1 cellular context compared by ENCODE assay signal in genomic region chr6:116253505-116254296, GRCh38.
TF ChIP-seq lines count a peak whose summit lies in the region.

Gene TSPYL4, minus strand, starts transcription at chr6:116254075. Its CDS starts 67 bp downstream, at chr6:116254008.

TF ChIP-seq in HepG2, 621 proteins besides CTCF, POLR2A, EP300 and RAD21 (continued from another document and continues in another):
- TF ChIP-seq, protein P1, sequence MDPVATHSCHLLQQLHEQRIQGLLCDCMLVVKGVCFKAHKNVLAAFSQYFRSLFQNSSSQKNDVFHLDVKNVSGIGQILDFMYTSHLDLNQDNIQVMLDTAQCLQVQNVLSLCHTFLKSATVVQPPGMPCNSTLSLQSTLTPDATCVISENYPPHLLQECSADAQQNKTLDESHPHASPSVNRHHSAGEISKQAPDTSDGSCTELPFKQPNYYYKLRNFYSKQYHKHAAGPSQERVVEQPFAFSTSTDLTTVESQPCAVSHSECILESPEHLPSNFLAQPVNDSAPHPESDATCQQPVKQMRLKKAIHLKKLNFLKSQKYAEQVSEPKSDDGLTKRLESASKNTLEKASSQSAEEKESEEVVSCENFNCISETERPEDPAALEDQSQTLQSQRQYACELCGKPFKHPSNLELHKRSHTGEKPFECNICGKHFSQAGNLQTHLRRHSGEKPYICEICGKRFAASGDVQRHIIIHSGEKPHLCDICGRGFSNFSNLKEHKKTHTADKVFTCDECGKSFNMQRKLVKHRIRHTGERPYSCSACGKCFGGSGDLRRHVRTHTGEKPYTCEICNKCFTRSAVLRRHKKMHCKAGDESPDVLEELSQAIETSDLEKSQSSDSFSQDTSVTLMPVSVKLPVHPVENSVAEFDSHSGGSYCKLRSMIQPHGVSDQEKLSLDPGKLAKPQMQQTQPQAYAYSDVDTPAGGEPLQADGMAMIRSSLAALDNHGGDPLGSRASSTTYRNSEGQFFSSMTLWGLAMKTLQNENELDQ (CRISPR knock-in tag; IDR thresholded peaks at IDR 0.05; ENCODE audit: borderline replicate concordance), result no peak
- TF ChIP-seq, protein P2, sequence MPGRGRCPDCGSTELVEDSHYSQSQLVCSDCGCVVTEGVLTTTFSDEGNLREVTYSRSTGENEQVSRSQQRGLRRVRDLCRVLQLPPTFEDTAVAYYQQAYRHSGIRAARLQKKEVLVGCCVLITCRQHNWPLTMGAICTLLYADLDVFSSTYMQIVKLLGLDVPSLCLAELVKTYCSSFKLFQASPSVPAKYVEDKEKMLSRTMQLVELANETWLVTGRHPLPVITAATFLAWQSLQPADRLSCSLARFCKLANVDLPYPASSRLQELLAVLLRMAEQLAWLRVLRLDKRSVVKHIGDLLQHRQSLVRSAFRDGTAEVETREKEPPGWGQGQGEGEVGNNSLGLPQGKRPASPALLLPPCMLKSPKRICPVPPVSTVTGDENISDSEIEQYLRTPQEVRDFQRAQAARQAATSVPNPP (CRISPR knock-in tag; IDR thresholded peaks at IDR 0.05), result peak; percentile 77; the same call in 1 of the 2 replicates
- TF ChIP-seq FOXK1 (CRISPR knock-in tag; IDR thresholded peaks at IDR 0.05; ENCODE audit: borderline replicate concordance, low read depth) (no peak), SUZ12 (IDR thresholded peaks at IDR 0.05; ENCODE audit: low read depth, low read length) (no peak), EHMT2 (IDR thresholded peaks at IDR 0.05; ENCODE audit: borderline replicate concordance, low read depth, low read length) (no peak), NCOA1 (CRISPR knock-in tag; IDR thresholded peaks at IDR 0.05) (0 out of 2 replicates have a peak, but pooled peaks have one; percentile 55), ZNF737 (CRISPR knock-in tag; IDR thresholded peaks at IDR 0.05; ENCODE audit: borderline replicate concordance) (no peak), SYNCRIP (IDR thresholded peaks at IDR 0.05; ENCODE audit: insufficient read depth, low read depth, low read length) (no peak), TCF7 (IDR thresholded peaks at IDR 0.05; ENCODE audit: low read depth) (no peak), ZNF629 (CRISPR knock-in tag; conservative IDR thresholded peaks at IDR 0.05) (no peak), ZNF841 (CRISPR knock-in tag; IDR thresholded peaks at IDR 0.05; ENCODE audit: borderline replicate concordance) (no peak), ZNF670 (CRISPR knock-in tag; IDR thresholded peaks at IDR 0.05; ENCODE audit: borderline replicate concordance) (no peak), GZF1 (CRISPR knock-in tag; IDR thresholded peaks at IDR 0.05) (peak; percentile 89), CC2D1A (CRISPR knock-in tag; IDR thresholded peaks at IDR 0.05) (no peak), PHF5A (CRISPR knock-in tag; IDR thresholded peaks at IDR 0.05; ENCODE audit: low read depth, unreplicated experiment) (no peak), ZNF598 (CRISPR knock-in tag; IDR thresholded peaks at IDR 0.05; ENCODE audit: borderline replicate concordance) (peak; percentile 88), KDM5B (CRISPR knock-in tag; IDR thresholded peaks at IDR 0.05; ENCODE audit: borderline replicate concordance) (peak; percentile 81; the same call in 1 of the 2 replicates), REXO4 (CRISPR knock-in tag; IDR thresholded peaks at IDR 0.05; ENCODE audit: borderline replicate concordance) (no peak), ZSCAN21 (CRISPR knock-in tag; IDR thresholded peaks at IDR 0.05; ENCODE audit: borderline replicate concordance) (no peak; the same call in 1 of the 2 replicates), ZNF891 (CRISPR knock-in tag; IDR thresholded peaks at IDR 0.05) (no peak; the same call in none of the 2 replicates), SRSF1 (optimal IDR thresholded peaks at IDR 0.05; ENCODE audit: low read depth, low read length) (peak; percentile 82), MEIS1 (CRISPR knock-in tag; IDR thresholded peaks at IDR 0.05; ENCODE audit: borderline replicate concordance) (0 out of 2 replicates have a peak, but pooled peaks have one; percentile 22), MTA1 (CRISPR knock-in tag; IDR thresholded peaks at IDR 0.05; ENCODE audit: borderline replicate concordance) (peak; percentile 36; the same call in 1 of the 2 replicates), ZNF572 (CRISPR knock-in tag; IDR thresholded peaks at IDR 0.05) (peak; percentile 73; the same call in 1 of the 2 replicates), ZFP1 (CRISPR knock-in tag; IDR thresholded peaks at IDR 0.05) (no peak), ZNF766 (CRISPR knock-in tag; IDR thresholded peaks at IDR 0.05; ENCODE audit: borderline replicate concordance) (no peak), ZNF646 (CRISPR knock-in tag; IDR thresholded peaks at IDR 0.05) (no peak), SNAPC2 (CRISPR knock-in tag; IDR thresholded peaks at IDR 0.05) (peak; percentile 3), ZNF253 (CRISPR knock-in tag; IDR thresholded peaks at IDR 0.05; ENCODE audit: borderline replicate concordance) (no peak), KIAA2018 (CRISPR knock-in tag; IDR thresholded peaks at IDR 0.05; ENCODE audit: borderline replicate concordance) (no peak), IKZF1 (IDR thresholded peaks at IDR 0.05) (no peak), MBD4 (IDR thresholded peaks at IDR 0.05; ENCODE audit: borderline replicate concordance, low read length) (no peak), ZNF441 (CRISPR knock-in tag; IDR thresholded peaks at IDR 0.05; ENCODE audit: borderline replicate concordance) (0 out of 2 replicates have a peak, but pooled peaks have one; percentile 17), ZNF180 (CRISPR knock-in tag; IDR thresholded peaks at IDR 0.05; ENCODE audit: borderline replicate concordance, low read depth) (0 out of 2 replicates have a peak, but pooled peaks have one; percentile 22)
- TF ChIP-seq, protein P3, sequence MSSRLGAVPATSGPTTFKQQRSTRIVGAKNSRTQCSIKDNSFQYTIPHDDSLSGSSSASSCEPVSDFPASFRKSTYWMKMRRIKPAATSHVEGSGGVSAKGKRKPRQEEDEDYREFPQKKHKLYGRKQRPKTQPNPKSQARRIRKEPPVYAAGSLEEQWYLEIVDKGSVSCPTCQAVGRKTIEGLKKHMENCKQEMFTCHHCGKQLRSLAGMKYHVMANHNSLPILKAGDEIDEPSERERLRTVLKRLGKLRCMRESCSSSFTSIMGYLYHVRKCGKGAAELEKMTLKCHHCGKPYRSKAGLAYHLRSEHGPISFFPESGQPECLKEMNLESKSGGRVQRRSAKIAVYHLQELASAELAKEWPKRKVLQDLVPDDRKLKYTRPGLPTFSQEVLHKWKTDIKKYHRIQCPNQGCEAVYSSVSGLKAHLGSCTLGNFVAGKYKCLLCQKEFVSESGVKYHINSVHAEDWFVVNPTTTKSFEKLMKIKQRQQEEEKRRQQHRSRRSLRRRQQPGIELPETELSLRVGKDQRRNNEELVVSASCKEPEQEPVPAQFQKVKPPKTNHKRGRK (CRISPR knock-in tag; IDR thresholded peaks at IDR 0.05), result no peak
- TF ChIP-seq, protein P4, sequence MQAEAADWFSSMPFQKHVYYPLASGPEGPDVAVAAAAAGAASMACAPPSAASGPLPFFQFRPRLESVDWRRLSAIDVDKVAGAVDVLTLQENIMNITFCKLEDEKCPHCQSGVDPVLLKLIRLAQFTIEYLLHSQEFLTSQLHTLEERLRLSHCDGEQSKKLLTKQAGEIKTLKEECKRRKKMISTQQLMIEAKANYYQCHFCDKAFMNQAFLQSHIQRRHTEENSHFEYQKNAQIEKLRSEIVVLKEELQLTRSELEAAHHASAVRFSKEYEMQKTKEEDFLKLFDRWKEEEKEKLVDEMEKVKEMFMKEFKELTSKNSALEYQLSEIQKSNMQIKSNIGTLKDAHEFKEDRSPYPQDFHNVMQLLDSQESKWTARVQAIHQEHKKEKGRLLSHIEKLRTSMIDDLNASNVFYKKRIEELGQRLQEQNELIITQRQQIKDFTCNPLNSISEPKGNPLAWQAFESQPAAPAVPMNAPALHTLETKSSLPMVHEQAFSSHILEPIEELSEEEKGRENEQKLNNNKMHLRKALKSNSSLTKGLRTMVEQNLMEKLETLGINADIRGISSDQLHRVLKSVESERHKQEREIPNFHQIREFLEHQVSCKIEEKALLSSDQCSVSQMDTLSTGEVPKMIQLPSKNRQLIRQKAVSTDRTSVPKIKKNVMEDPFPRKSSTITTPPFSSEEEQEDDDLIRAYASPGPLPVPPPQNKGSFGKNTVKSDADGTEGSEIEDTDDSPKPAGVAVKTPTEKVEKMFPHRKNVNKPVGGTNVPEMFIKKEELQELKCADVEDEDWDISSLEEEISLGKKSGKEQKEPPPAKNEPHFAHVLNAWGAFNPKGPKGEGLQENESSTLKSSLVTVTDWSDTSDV (CRISPR knock-in tag; IDR thresholded peaks at IDR 0.05), result no peak; the same call in 1 of the 2 replicates
